Comparison of ENCODE assay signal across 10 cellular contexts in the genomic region with DNA sequence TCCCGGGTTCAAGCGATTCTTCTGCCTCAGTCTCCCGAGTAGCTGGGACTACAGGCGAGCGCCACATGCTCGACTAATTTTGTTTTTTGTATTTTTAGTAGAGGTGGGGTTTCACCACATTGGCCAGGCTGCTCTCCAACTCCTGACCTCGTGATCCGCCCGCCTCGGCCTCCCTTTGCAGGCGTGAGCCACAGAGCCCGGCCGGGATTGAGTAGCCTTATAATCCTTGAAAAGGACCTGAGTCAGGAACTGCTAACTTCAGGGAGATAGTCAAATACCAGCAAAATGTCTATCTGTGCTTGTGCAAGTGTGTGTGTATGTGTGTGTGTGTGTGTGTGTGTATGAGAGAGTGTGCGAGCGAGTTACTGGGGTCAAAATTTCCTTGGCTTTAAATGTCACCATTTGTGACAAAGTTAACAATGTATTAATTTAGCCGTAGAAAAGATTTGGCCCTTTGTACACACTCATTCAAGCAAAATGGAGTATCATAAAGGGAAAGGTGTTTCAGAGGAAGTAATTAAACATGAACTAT. TPM values are rescaled to one million over a fixed set of nuclear protein-coding genes. Genes with fewer than 3 reads are reported as not detected.
DNase-seq lines count a peak whose midpoint lies in the region; ATAC-seq, FAIRE-seq and TF ChIP-seq lines count a peak whose summit lies in the region.
"Had no signal": no experiment of that assay in that cellular context is flagged by ENCODE, and none has a peak within 500 bp of the region (broad histone marks: within the 10 kb centered on the region; RNA-seq: fewer than 3 reads in every experiment).

No MANE protein-coding gene starts in this region.

- WGBS in testis, 2 donors: 28 to 31% methylated on average over 3 to 16 of the region's 16 CpGs
- 49 to 72% methylated on average over 2 to 3 of the region's 16 CpGs for WGBS in gastroesophageal sphincter (ENCODE audit: low coverage in 1 of 2), 2 donors

- FAIRE-seq in frontal cortex (lab: Jason Lieb, UNC): no peak

- H3K27ac ChIP-seq in testis (no peak overlapping the region), gastroesophageal sphincter (peak overlapping the region in 1 of 4 donors; percentile 97)

- TF ChIP-seq CTCF in testis (IDR thresholded peaks at IDR 0.05): no peak
- no peak for TF ChIP-seq CTCF in gastroesophageal sphincter (IDR thresholded peaks at IDR 0.05)

- H3K36me3 Mint-ChIP-seq in activated T-cell treated with anti-CD3 and anti-CD28 coated beads, Interleukin-2, amount 50 U/mL, for 24 hours (ENCODE audit: low read depth): peaks cover 17% of the 10 kb centered on the region

- H3K27me3 ChIP-seq in testis (no peaks in the 10 kb centered on the region), gastroesophageal sphincter (no peaks in the 10 kb centered on the region)

- no peaks in the 10 kb centered on the region for H3K9me3 ChIP-seq in testis
- H3K9me3 ChIP-seq in gastroesophageal sphincter: no peaks in the 10 kb centered on the region

- intact Hi-C loops in testis (cut with DNase I; ENCODE audit: low total_unique reads): no loop called here

- H3K4me3 Mint-ChIP-seq in activated T-cell treated with anti-CD3 and anti-CD28 coated beads, Interleukin-2, amount 50 U/mL, for 24 hours: peak overlapping the region; percentile 97

- peak overlapping the region; percentile 61 for H3K27ac Mint-ChIP-seq in activated T-cell treated with anti-CD3 and anti-CD28 coated beads, Interleukin-2, amount 50 U/mL, for 24 hours

- H3K36me3 ChIP-seq in testis (ENCODE audit: low read depth, missing control alignments) (no peaks in the 10 kb centered on the region), gastroesophageal sphincter (no peaks in the 10 kb centered on the region)

- ATAC-seq in gastroesophageal sphincter: no peak

- H3K4me1 Mint-ChIP-seq in activated T-cell treated with anti-CD3 and anti-CD28 coated beads, Interleukin-2, amount 50 U/mL, for 24 hours (ENCODE audit: low read depth): peaks cover 24% of the 10 kb centered on the region

- no peak for DNase-seq in activated T-cell treated with anti-CD3 and anti-CD28 coated beads, Interleukin-2, amount 50 U/mL, for 24 hours
- DNase-seq in activated T-cell treated with anti-CD3 and anti-CD28 coated beads for 4 hours (no peak), amniotic epithelial cell (ENCODE audit: low read depth) (peak; percentile 36), kidney tubule cell (ENCODE audit: low spot score) (peak; percentile 52), testis (peak; percentile 57), frontal cortex (ENCODE audit: low spot score in 2 of 2) (no peak)
- DNase-seq in activated effector memory CD4-positive, alpha-beta T cell treated with Interleukin-2 at 50 U/mL for 16 hours: no peak

- H3K27me3 Mint-ChIP-seq in activated T-cell treated with anti-CD3 and anti-CD28 coated beads, Interleukin-2, amount 50 U/mL, for 24 hours: no peaks in the 10 kb centered on the region

- no peak for TF ChIP-seq EP300 in gastroesophageal sphincter (IDR thresholded peaks at IDR 0.05)

- no peak for TF ChIP-seq POLR2A in testis (IDR thresholded peaks at IDR 0.05)
- no peak for TF ChIP-seq POLR2A in gastroesophageal sphincter (IDR thresholded peaks at IDR 0.05)

- H3K4me3 ChIP-seq in testis: no peak overlapping the region
- H3K4me3 ChIP-seq in gastroesophageal sphincter: peak overlapping the region in 1 of 2 donors; percentile 89

- no peaks in the 10 kb centered on the region for H3K9me3 Mint-ChIP-seq in activated T-cell treated with anti-CD3 and anti-CD28 coated beads, Interleukin-2, amount 50 U/mL, for 24 hours

- no peaks in the 10 kb centered on the region for H3K4me1 ChIP-seq in testis
- peaks cover 0 to 17% (median 5%) of the 10 kb centered on the region in 3 donors for H3K4me1 ChIP-seq in gastroesophageal sphincter

RNA-seq across cellular contexts. Expression of gene KDM6A, which starts 1.8 kb away (rescaled TPM):
- 10 to 100 TPM; 56.7 to 57.7 TPM for total RNA-seq in testis
- 27.2 TPM for polyA plus RNA-seq in testis (ENCODE audit: insufficient read depth, low read depth, low replicate concordance)
- 10 to 100 TPM; 17.0 to 28.6 (median 19.9) TPM for total RNA-seq in gastroesophageal sphincter
- 27.7 TPM for total RNA-seq in frontal cortex

RNA-seq across cellular contexts. Expression of gene DUSP21, which starts 27.4 kb away (rescaled TPM):
- total RNA-seq in testis (1 to 10 TPM; 6.0 to 9.2 TPM), gastroesophageal sphincter (not detected), frontal cortex (not detected)
- polyA plus RNA-seq in testis (ENCODE audit: insufficient read depth, low read depth, low replicate concordance): 9.6 TPM
- total RNA-seq: Daoy, NCI-H460 had no signal

Comparison
In these comparisons a context has a peak if more than half of its experiments do, and no peak if none do; other contexts are left out.
1. DNase-seq: peak in amniotic epithelial cell (single experiment), kidney tubule cell (single experiment) and testis (single experiment); none in activated T-cell treated with anti-CD3 and anti-CD28 coated beads, Interleukin-2, amount 50 U/mL, for 24 hours (single experiment), activated T-cell treated with anti-CD3 and anti-CD28 coated beads for 4 hours (single experiment), frontal cortex (0 of 2) and activated effector memory CD4-positive, alpha-beta T cell treated with Interleukin-2 at 50 U/mL for 16 hours (single experiment).